ENCODE assay signal across 8 cellular contexts in the genomic region with DNA sequence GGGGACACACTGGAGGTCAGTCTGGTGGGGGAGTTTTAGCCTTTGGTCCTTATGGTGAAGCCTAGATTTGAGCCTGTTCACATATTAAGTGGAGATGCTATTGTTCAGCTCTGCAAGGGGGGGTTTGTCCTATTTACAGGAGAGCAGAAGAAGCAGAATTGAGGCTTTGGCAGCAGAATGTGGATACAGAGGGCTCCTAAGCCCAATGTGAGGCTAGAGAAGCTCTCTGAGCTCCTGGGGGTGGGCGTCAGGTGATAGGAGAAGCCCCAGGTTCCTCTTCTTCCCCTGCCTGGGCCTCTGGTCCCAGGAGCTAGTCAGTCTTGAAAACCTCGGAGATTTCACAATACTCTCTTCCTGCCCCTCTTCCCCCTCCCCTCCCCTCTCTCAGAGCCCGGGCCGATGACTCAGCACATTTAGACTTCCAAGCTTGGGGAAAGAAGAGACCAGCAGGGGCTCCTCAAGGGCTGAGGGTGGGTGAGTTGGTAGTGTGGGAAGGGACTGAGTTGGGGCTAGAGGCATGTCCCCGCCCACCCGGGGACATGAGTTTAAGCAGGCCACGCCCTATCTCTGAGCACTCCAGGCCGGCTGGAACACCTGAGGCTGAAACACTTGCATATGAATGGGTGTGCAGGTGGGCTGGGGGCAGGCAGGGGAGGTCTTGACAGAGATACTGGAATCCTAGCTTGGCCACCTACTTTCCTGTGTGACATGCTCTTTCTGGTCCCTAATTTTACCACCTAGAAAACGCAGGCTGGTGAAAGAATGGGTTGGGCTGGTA. TPM values are rescaled to one million over a fixed set of nuclear protein-coding genes. Genes with fewer than 3 reads are reported as not detected.
DNase-seq lines count a peak whose midpoint lies in the region; ATAC-seq, FAIRE-seq and TF ChIP-seq lines count a peak whose summit lies in the region.

No MANE protein-coding gene starts in this region.

- TF ChIP-seq POLR2A in H1 (IDR thresholded peaks at IDR 0.05; ENCODE audit: control extremely low read depth in 1 of 2, low read depth in 2 of 2, low read length in 2 of 2) = no peak; a peak in 1 of 3 replicates

- H2AK5ac ChIP-seq in H1 (ENCODE audit: low read depth, low read length) = peak overlapping the region; percentile 75; the same call in 1 of the 2 replicates

- no peak for TF ChIP-seq CTCF in H1 (IDR thresholded peaks at IDR 0.05; ENCODE audit: control extremely low read depth in 1 of 3, insufficient read depth in 1 of 3, low read depth in 1 of 3, low read length in 3 of 3)
- no peak for TF ChIP-seq CTCF in lung (IDR thresholded peaks at IDR 0.05; ENCODE audit: control extremely low read depth, extremely low read depth)
- TF ChIP-seq CTCF in D721Med (IDR thresholded peaks at IDR 0.05; ENCODE audit: insufficient read depth, missing control alignments) = no peak

- H2BK120ac ChIP-seq in H1 (replicated peaks; ENCODE audit: low read depth, low read length) = peak overlapping the region; percentile 98

- H2BK5ac ChIP-seq in H1 (ENCODE audit: low read depth, low read length) = peak overlapping the region; percentile 90

- H3K4me3 ChIP-seq in H1 (ENCODE audit: extremely low read depth in 1 of 4, insufficient read depth in 2 of 4, low read depth in 3 of 4, low read length in 4 of 4) (peak overlapping the region; percentile 24 to 95 (median 62); a peak in 6 of 8 replicates), lung (no peak overlapping the region)

- no peak for TF ChIP-seq EP300 in H1 (IDR thresholded peaks at IDR 0.05; ENCODE audit: borderline replicate concordance in 1 of 2, low read depth in 2 of 2, low read length in 2 of 2)

- H3K14ac ChIP-seq in H1 (ENCODE audit: insufficient read length) = peak overlapping the region; percentile 91

- DNase-seq in GM18507 (ENCODE audit: extremely low spot score, insufficient read length, low read depth) (no peak), NCI-H226 (peak; percentile 91), H1 (ENCODE audit: low read depth in 1 of 2, low spot score in 2 of 2) (peak; percentile 68 to 94), lung (ENCODE audit: low spot score) (peak; percentile 83), D721Med (ENCODE audit: insufficient read length, low spot score) (no peak)
- DNase-seq in activated CD4-positive, alpha-beta T cell treated with anti-CD3 and anti-CD28 coated beads, Interleukin-2, amount 50 U/mL, for 4 hours = peak; percentile 33 to 46
- peak; percentile 10 to 24 (median 14) for DNase-seq in stimulated activated CD4-positive, alpha-beta T cell treated with anti-CD3 and anti-CD28 coated beads, TNF-alpha, amount 100 ng/mL, for 48 hours (ENCODE audit: low read depth in 3 of 3)

- H3K79me2 ChIP-seq in H1 (ENCODE audit: control insufficient read depth in 1 of 2, insufficient read depth in 2 of 2, low read length in 2 of 2) = peaks cover 9 to 34% of the 10 kb centered on the region in 2 experiments; a peak in 3 of 4 replicates

- peak overlapping the region; percentile 95 for H4K91ac ChIP-seq in H1 (replicated peaks; ENCODE audit: insufficient read length, low read length)

- no peak; a peak in 1 of 4 replicates for TF ChIP-seq RAD21 in H1 (IDR thresholded peaks at IDR 0.05 in 1 of 2, conservative IDR thresholded peaks at IDR 0.05 in 1 of 2; ENCODE audit: low read depth in 2 of 2, low read length in 2 of 2)

- peak; percentile 8 for ATAC-seq in lung (ENCODE audit: insufficient read depth, low FRiP score)
- ATAC-seq in GM19397 (IDR thresholded peaks at IDR 0.05; ENCODE audit: unreplicated experiment) = no peak

- H3K9ac ChIP-seq in H1 (replicated peaks in 1 of 4; ENCODE audit: extremely low read depth in 1 of 4, low read depth in 3 of 4, low read length in 3 of 4) = peak overlapping the region in 3 of 4 experiments; percentile 38 to 56 (median 38); a peak in 4 of 7 replicates

- no peak overlapping the region for H4K8ac ChIP-seq in H1 (ENCODE audit: extremely low read depth, insufficient read depth, low read length)

- H3K9me3 ChIP-seq in H1 (ENCODE audit: insufficient read depth in 2 of 2, low read depth in 1 of 2, low read length in 1 of 2) (no peaks in the 10 kb centered on the region), lung (ENCODE audit: control insufficient read depth in 2 of 2, insufficient read depth in 1 of 2, low read length in 1 of 2) (peaks cover 0 to 4% of the 10 kb centered on the region in 2 donors)

- POLR2A ChIA-PET in H1 (lab: Charles Lee; ENCODE audit: partially characterized antibody) = interaction anchor here (0.8 to 3.8 kb wide), 11 partner anchors 9 to 125 kb away, joined by 3 to 24 read pairs (median 6); partner anchors contain the start of genes GRIPAP1 and KCND1

- H3K79me1 ChIP-seq in H1 (ENCODE audit: low read depth, low read length) = no peaks in the 10 kb centered on the region

- H3K27ac ChIP-seq in H1 (ENCODE audit: low read depth, low read length) (peak overlapping the region; percentile 87; the same call in 1 of the 2 replicates), lung (ENCODE audit: low read depth in 1 of 2, low read length in 1 of 2) (peak overlapping the region; percentile 73 to 76)

- H3K27me3 ChIP-seq in H1 (replicated peaks in 1 of 4; ENCODE audit: control insufficient read depth in 3 of 4, extremely low read depth in 1 of 4, insufficient read depth in 3 of 4, low read length in 3 of 4) (no peaks in the 10 kb centered on the region), lung (ENCODE audit: control insufficient read depth, insufficient read depth) (no peaks in the 10 kb centered on the region)

- peak; percentile 78 for FAIRE-seq in GM18507 (lab: Jason Lieb, UNC)
- FAIRE-seq in H1 (lab: Jason Lieb, UNC) = peak; percentile 99
- no peak for FAIRE-seq in D721Med (lab: Jason Lieb, UNC)

- H2BK12ac ChIP-seq in H1 (ENCODE audit: low read depth, low read length) = peak overlapping the region; percentile 84

- H3K36me3 ChIP-seq in H1 (ENCODE audit: control insufficient read depth in 2 of 4, insufficient read depth in 4 of 4, low read length in 3 of 4) (peaks cover 9 to 40% (median 23%) of the 10 kb centered on the region in 4 experiments; a peak in 7 of 8 replicates), lung (ENCODE audit: control insufficient read depth in 2 of 2, insufficient read depth in 2 of 2, low read length in 2 of 2) (peaks cover 7 to 15% of the 10 kb centered on the region in 2 donors)

- peak overlapping the region; percentile 83 for H3K18ac ChIP-seq in H1 (ENCODE audit: extremely low read depth, low read length)

- peak overlapping the region; percentile 85 for H3K4ac ChIP-seq in H1 (replicated peaks; ENCODE audit: insufficient read length, low read depth, low read length)

- H3K4me1 ChIP-seq in H1 (replicated peaks in 1 of 4; ENCODE audit: control insufficient read depth in 3 of 4, insufficient read depth in 4 of 4, low read length in 3 of 4) = peaks cover 6 to 13% (median 7%) of the 10 kb centered on the region in 4 experiments
- H3K4me1 ChIP-seq in lung (ENCODE audit: control insufficient read depth in 2 of 2, insufficient read depth in 2 of 2, low read length in 2 of 2) = peaks cover 6 to 13% of the 10 kb centered on the region in 2 donors

- H3K56ac ChIP-seq in H1 (replicated peaks; ENCODE audit: insufficient read length, low read depth, low read length) = peak overlapping the region; percentile 44

- CTCF ChIA-PET in H1 (lab: Charles Lee; ENCODE audit: partially characterized antibody) = interaction anchor here (0.8 to 2.0 kb wide), 7 partner anchors 19 to 102 kb away, joined by 3 to 6 read pairs (median 4); partner anchors contain the start of gene KCND1

- no peaks in the 10 kb centered on the region for H4K20me1 ChIP-seq in H1 (replicated peaks in 1 of 2; ENCODE audit: control insufficient read depth in 1 of 2, insufficient read depth in 2 of 2, low read length in 2 of 2)

- H2BK15ac ChIP-seq in H1 (ENCODE audit: low read length) = no peak overlapping the region

- H4K5ac ChIP-seq in H1 (ENCODE audit: insufficient read length, low read depth, low read length) = peak overlapping the region; percentile 78

- H2AFZ ChIP-seq in H1 (ENCODE audit: low read length) = no peak overlapping the region

- no peak overlapping the region for H3K23ac ChIP-seq in H1 (ENCODE audit: insufficient read length)

- 0% methylated on average over 1 of the region's 9 CpGs; no CpG with 5 or more reads in 1 of the 2 experiments for WGBS in H1 (ENCODE audit: extremely low coverage in 1 of 2, insufficient coverage in 1 of 2, insufficient read length in 1 of 2, insufficient replicate concordance in 2 of 2, low coverage in 1 of 2, low lambda C conversion rate in 2 of 2, missing lambda C conversion rate in 1 of 2), 2 experiments
- 8 to 22% methylated on average over 6 to 9 of the region's 9 CpGs for WGBS in lung, 2 donors

- 0 out of 2 replicates have a peak overlapping the region, but pooled peaks have one; percentile 32 for H2BK20ac ChIP-seq in H1 (ENCODE audit: low read length)

- peak overlapping the region; percentile 67 for H3K4me2 ChIP-seq in H1 (ENCODE audit: insufficient read depth in 1 of 2, low read depth in 2 of 2, low read length in 2 of 2)

- H3K23me2 ChIP-seq in H1 (ENCODE audit: low read depth, low read length) = peaks cover 2% of the 10 kb centered on the region; the same call in 1 of the 2 replicates

RNA-seq across cellular contexts. Expression of gene TFE3, which starts 3.4 kb away (rescaled TPM):
- total RNA-seq in H1 (2021; fragmentation: NEBNext Ultra II Directional; extraction: Animal tissue kit (Norgen Biotek cat#: 25700)) = 52.9 and 55.2 TPM in 2 replicates
- polyA plus RNA-seq in H1 (2011; rRNA removed) (33.7 and 81.1 TPM in 2 replicates), lung (10 to 100 TPM; 34.0 to 63.7 TPM)
- polyA plus RNA-seq in H1 (2011; cell fraction: cytosol; rRNA removed) = 44.1 TPM
- polyA plus RNA-seq in H1 (2011; cell fraction: nucleus; rRNA removed) = 70.3 TPM
- polyA plus RNA-seq in H1 (2012, experiment 1 of 2) = 41.3 to 65.5 TPM (median 59.6 TPM) in 4 replicates
- polyA plus RNA-seq in H1 (2012, experiment 2 of 2) = 49.6 TPM
- polyA plus RNA-seq in H1 (2013, experiment 1 of 2) = 36.8 TPM
- polyA plus RNA-seq in H1 (2013, experiment 2 of 2) = 35.5 TPM
- 44.0 and 51.3 TPM in 2 replicates for polyA minus RNA-seq in H1 (2011; rRNA and poly(A)+ RNA removed)
- polyA minus RNA-seq in H1 (2011; cell fraction: cytosol; rRNA and poly(A)+ RNA removed) = 51.0 TPM
- 28.0 TPM for polyA minus RNA-seq in H1 (2011; cell fraction: nucleus; rRNA and poly(A)+ RNA removed)
- 10 to 100 TPM; 28.4 to 51.5 TPM for total RNA-seq in lung

RNA-seq across cellular contexts. Expression of gene CCDC120, which starts 19.0 kb away (rescaled TPM):
- total RNA-seq in H1 (2021; fragmentation: NEBNext Ultra II Directional; extraction: Animal tissue kit (Norgen Biotek cat#: 25700)) = 11.8 and 11.9 TPM in 2 replicates
- polyA plus RNA-seq in H1 (2011; rRNA removed) = 4.9 and 8.6 TPM in 2 replicates
- polyA plus RNA-seq in H1 (2011; cell fraction: cytosol; rRNA removed) = 5.2 TPM
- polyA plus RNA-seq in H1 (2011; cell fraction: nucleus; rRNA removed) = 16.9 TPM
- polyA plus RNA-seq in H1 (2012, experiment 1 of 2) = 7.7 to 10.3 TPM (median 9.3 TPM) in 4 replicates
- 7.5 TPM for polyA plus RNA-seq in H1 (2012, experiment 2 of 2)
- polyA plus RNA-seq in H1 (2013, experiment 1 of 2) = 7.6 TPM
- 7.6 TPM for polyA plus RNA-seq in H1 (2013, experiment 2 of 2)
- 3.1 and 5.0 TPM in 2 replicates for polyA minus RNA-seq in H1 (2011; rRNA and poly(A)+ RNA removed)
- 6.9 TPM for polyA minus RNA-seq in H1 (2011; cell fraction: cytosol; rRNA and poly(A)+ RNA removed)
- polyA minus RNA-seq in H1 (2011; cell fraction: nucleus; rRNA and poly(A)+ RNA removed) = 5.9 TPM
- total RNA-seq in lung = 10 to 100 TPM in 1 of 2 donors, 1 to 10 TPM in 1; 5.3 to 11.3 TPM
- 1 to 10 TPM; 3.8 to 5.1 TPM for polyA plus RNA-seq in lung

RNA-seq across cellular contexts. Expression of gene PRAF2, which starts 34.0 kb away (rescaled TPM):
- 11.3 and 12.1 TPM in 2 replicates for total RNA-seq in H1 (2021; fragmentation: NEBNext Ultra II Directional; extraction: Animal tissue kit (Norgen Biotek cat#: 25700))
- polyA plus RNA-seq in H1 (2011; rRNA removed) (15.4 and 18.9 TPM in 2 replicates), lung (10 to 100 TPM; 36.6 to 37.2 TPM)
- polyA plus RNA-seq in H1 (2011; cell fraction: cytosol; rRNA removed) = 10.0 TPM
- 16.8 TPM for polyA plus RNA-seq in H1 (2011; cell fraction: nucleus; rRNA removed)
- polyA plus RNA-seq in H1 (2012, experiment 1 of 2) = 19.2 to 23.8 TPM (median 20.4 TPM) in 4 replicates
- polyA plus RNA-seq in H1 (2012, experiment 2 of 2) = 21.6 TPM
- polyA plus RNA-seq in H1 (2013, experiment 1 of 2) = 32.0 TPM
- 35.7 TPM for polyA plus RNA-seq in H1 (2013, experiment 2 of 2)
- 5.8 and 6.2 TPM in 2 replicates for polyA minus RNA-seq in H1 (2011; rRNA and poly(A)+ RNA removed)
- 11.2 TPM for polyA minus RNA-seq in H1 (2011; cell fraction: cytosol; rRNA and poly(A)+ RNA removed)
- 5.5 TPM for polyA minus RNA-seq in H1 (2011; cell fraction: nucleus; rRNA and poly(A)+ RNA removed)
- 10 to 100 TPM in 1 of 2 donors, 1 to 10 TPM in 1; 5.6 to 40.8 TPM for total RNA-seq in lung

RNA-seq across cellular contexts. Expression of gene GRIPAP1, which starts 37.7 kb away (rescaled TPM):
- 44.5 and 55.9 TPM in 2 replicates for total RNA-seq in H1 (2021; fragmentation: NEBNext Ultra II Directional; extraction: Animal tissue kit (Norgen Biotek cat#: 25700))
- polyA plus RNA-seq in H1 (2011; rRNA removed) (21.6 and 26.6 TPM in 2 replicates), lung (10 to 100 TPM; 30.3 to 38.1 TPM)
- polyA plus RNA-seq in H1 (2011; cell fraction: cytosol; rRNA removed) = 48.8 TPM
- 109 TPM for polyA plus RNA-seq in H1 (2011; cell fraction: nucleus; rRNA removed)
- polyA plus RNA-seq in H1 (2012, experiment 1 of 2) = 48.2 to 66.4 TPM (median 56.0 TPM) in 4 replicates
- polyA plus RNA-seq in H1 (2012, experiment 2 of 2) = 9.6 TPM
- polyA plus RNA-seq in H1 (2013, experiment 1 of 2) = 21.7 TPM
- polyA plus RNA-seq in H1 (2013, experiment 2 of 2) = 20.1 TPM
- polyA minus RNA-seq in H1 (2011; rRNA and poly(A)+ RNA removed) = 21.2 and 32.0 TPM in 2 replicates
- 14.7 TPM for polyA minus RNA-seq in H1 (2011; cell fraction: cytosol; rRNA and poly(A)+ RNA removed)
- polyA minus RNA-seq in H1 (2011; cell fraction: nucleus; rRNA and poly(A)+ RNA removed) = 39.5 TPM
- total RNA-seq in lung = 10 to 100 TPM; 29.2 to 48.9 TPM

RNA-seq across cellular contexts. Expression of gene WDR45, which starts 39.9 kb away (rescaled TPM):
- total RNA-seq in H1 (2021; fragmentation: NEBNext Ultra II Directional; extraction: Animal tissue kit (Norgen Biotek cat#: 25700)) = 26.0 and 27.9 TPM in 2 replicates
- polyA plus RNA-seq in H1 (2011; rRNA removed) (49.7 and 50.6 TPM in 2 replicates), lung (10 to 100 TPM; 58.5 to 70.1 TPM)
- polyA plus RNA-seq in H1 (2011; cell fraction: cytosol; rRNA removed) = 51.8 TPM
- polyA plus RNA-seq in H1 (2011; cell fraction: nucleus; rRNA removed) = 104 TPM
- polyA plus RNA-seq in H1 (2012, experiment 1 of 2) = 32.3 to 42.3 TPM (median 33.9 TPM) in 4 replicates
- 62.2 TPM for polyA plus RNA-seq in H1 (2012, experiment 2 of 2)
- polyA plus RNA-seq in H1 (2013, experiment 1 of 2) = 19.3 TPM
- polyA plus RNA-seq in H1 (2013, experiment 2 of 2) = 17.3 TPM
- 49.9 and 58.4 TPM in 2 replicates for polyA minus RNA-seq in H1 (2011; rRNA and poly(A)+ RNA removed)
- polyA minus RNA-seq in H1 (2011; cell fraction: cytosol; rRNA and poly(A)+ RNA removed) = 20.3 TPM
- polyA minus RNA-seq in H1 (2011; cell fraction: nucleus; rRNA and poly(A)+ RNA removed) = 51.7 TPM
- total RNA-seq in lung = 10 to 100 TPM; 48.1 to 71.4 TPM

Comparison
In these comparisons a context has a peak if more than half of its experiments do, and no peak if none do; other contexts are left out.
1. DNase-seq: peak in NCI-H226 (single experiment), activated CD4-positive, alpha-beta T cell treated with anti-CD3 and anti-CD28 coated beads, Interleukin-2, amount 50 U/mL, for 4 hours (2 of 2), H1 (2 of 2), lung (single experiment) and stimulated activated CD4-positive, alpha-beta T cell treated with anti-CD3 and anti-CD28 coated beads, TNF-alpha, amount 100 ng/mL, for 48 hours (3 of 3); none in GM18507 (single experiment) and D721Med (single experiment).